1 cellular context compared by ENCODE assay signal in genomic region chr4:10123227-10124101, GRCh38.
TF ChIP-seq lines count a peak whose summit lies in the region.

No MANE protein-coding gene starts in this region.

TF ChIP-seq in HepG2, 621 proteins besides CTCF, POLR2A, EP300 and RAD21 (continued from another document and continues in another):
- TF ChIP-seq TCF7L2 (IDR thresholded peaks at IDR 0.05; ENCODE audit: low read depth, low read length): no peak
- TF ChIP-seq SRY (CRISPR knock-in tag; IDR thresholded peaks at IDR 0.05): no peak
- 0 out of 2 replicates have a peak, but pooled peaks have one; percentile 54 for TF ChIP-seq RFX5 (IDR thresholded peaks at IDR 0.05; ENCODE audit: low read depth, low read length)
- TF ChIP-seq MIXL1 (CRISPR knock-in tag; IDR thresholded peaks at IDR 0.05): peak; percentile 58; the same call in 1 of the 2 replicates
- peak; percentile 74; the same call in 1 of the 2 replicates for TF ChIP-seq SIN3A (IDR thresholded peaks at IDR 0.05; ENCODE audit: borderline replicate concordance, low read depth, low read length)
- TF ChIP-seq ZMYM4 (CRISPR knock-in tag; IDR thresholded peaks at IDR 0.05): peak; percentile 52; the same call in 1 of the 2 replicates
- no peak for TF ChIP-seq ZNF33B (CRISPR knock-in tag; IDR thresholded peaks at IDR 0.05)
- peak; percentile 22; the same call in 1 of the 2 replicates for TF ChIP-seq SMC3 (IDR thresholded peaks at IDR 0.05; ENCODE audit: low read length)
- TF ChIP-seq ZNF224 (CRISPR knock-in tag; IDR thresholded peaks at IDR 0.05): peak; percentile 46; the same call in 1 of the 2 replicates
- 0 out of 2 replicates have a peak, but pooled peaks have one; percentile 3 for TF ChIP-seq ZNF709 (CRISPR knock-in tag; IDR thresholded peaks at IDR 0.05)
- 0 out of 2 replicates have a peak, but pooled peaks have one; percentile 11 for TF ChIP-seq ESRRA (CRISPR knock-in tag; IDR thresholded peaks at IDR 0.05; ENCODE audit: low read depth)
- peak; percentile 99 for TF ChIP-seq ZSCAN9 (CRISPR knock-in tag; IDR thresholded peaks at IDR 0.05; ENCODE audit: borderline replicate concordance)
- no peak for TF ChIP-seq KLF9 (CRISPR knock-in tag; IDR thresholded peaks at IDR 0.05; ENCODE audit: low read depth)
- TF ChIP-seq ZGPAT (CRISPR knock-in tag; IDR thresholded peaks at IDR 0.05): peak; percentile 57
- peak; percentile 91 for TF ChIP-seq FOXO1 (CRISPR knock-in tag; IDR thresholded peaks at IDR 0.05)
- TF ChIP-seq HMGXB4 (CRISPR knock-in tag; IDR thresholded peaks at IDR 0.05; ENCODE audit: borderline replicate concordance in 1 of 2, low read depth in 1 of 2): no peak
- TF ChIP-seq ZNF747 (CRISPR knock-in tag; IDR thresholded peaks at IDR 0.05; ENCODE audit: borderline replicate concordance): no peak; the same call in 1 of the 2 replicates
- no peak for TF ChIP-seq ZNF543 (CRISPR knock-in tag; IDR thresholded peaks at IDR 0.05)
- TF ChIP-seq HBP1 (CRISPR knock-in tag; IDR thresholded peaks at IDR 0.05; ENCODE audit: low read depth): 0 out of 2 replicates have a peak, but pooled peaks have one; percentile 46
- 0 out of 2 replicates have a peak, but pooled peaks have one; percentile 48 for TF ChIP-seq MIER2 (CRISPR knock-in tag; IDR thresholded peaks at IDR 0.05)
- peak; percentile 67; the same call in 1 of the 2 replicates for TF ChIP-seq ZNF614 (CRISPR knock-in tag; IDR thresholded peaks at IDR 0.05; ENCODE audit: borderline replicate concordance)
- peak; percentile 63; the same call in 1 of the 2 replicates for TF ChIP-seq ZNF879 (CRISPR knock-in tag; IDR thresholded peaks at IDR 0.05)
- TF ChIP-seq ZNF331 (CRISPR knock-in tag; IDR thresholded peaks at IDR 0.05): peak; percentile 38; the same call in 1 of the 2 replicates
- TF ChIP-seq ARID5B (CRISPR knock-in tag; IDR thresholded peaks at IDR 0.05): peak; percentile 61
- TF ChIP-seq ZBTB14 (CRISPR knock-in tag; IDR thresholded peaks at IDR 0.05): no peak
- TF ChIP-seq YEATS2 (CRISPR knock-in tag; IDR thresholded peaks at IDR 0.05; ENCODE audit: borderline replicate concordance): peak; percentile 38; the same call in 1 of the 2 replicates
- TF ChIP-seq BORCS8-MEF2B (CRISPR knock-in tag; IDR thresholded peaks at IDR 0.05): no peak
- peak; percentile 34; the same call in 1 of the 2 replicates for TF ChIP-seq HDAC1 (CRISPR knock-in tag; IDR thresholded peaks at IDR 0.05)
- TF ChIP-seq DDIT3 (CRISPR knock-in tag; IDR thresholded peaks at IDR 0.05): no peak
- TF ChIP-seq ZFY (CRISPR knock-in tag; IDR thresholded peaks at IDR 0.05): peak; percentile 52
- TF ChIP-seq MEF2D (CRISPR knock-in tag; IDR thresholded peaks at IDR 0.05): 0 out of 2 replicates have a peak, but pooled peaks have one; percentile 32
- TF ChIP-seq MIER3 (CRISPR knock-in tag; IDR thresholded peaks at IDR 0.05; ENCODE audit: borderline replicate concordance): 0 out of 2 replicates have a peak, but pooled peaks have one; percentile 15
- TF ChIP-seq FIP1L1 (IDR thresholded peaks at IDR 0.05; ENCODE audit: borderline replicate concordance, insufficient read depth, low read depth, low read length): no peak
- peak; percentile 77 for TF ChIP-seq FOSL2 (CRISPR knock-in tag; IDR thresholded peaks at IDR 0.05)
- peak; percentile 44; the same call in 1 of the 2 replicates for TF ChIP-seq THAP9 (CRISPR knock-in tag; IDR thresholded peaks at IDR 0.05; ENCODE audit: borderline replicate concordance)
- TF ChIP-seq ZMAT3 (CRISPR knock-in tag; conservative IDR thresholded peaks at IDR 0.05): peak; percentile 57; the same call in 1 of the 2 replicates
- TF ChIP-seq LCORL (IDR thresholded peaks at IDR 0.05): 0 out of 2 replicates have a peak, but pooled peaks have one; percentile 33
- TF ChIP-seq LCORL (CRISPR knock-in tag; IDR thresholded peaks at IDR 0.05): peak; percentile 79
- TF ChIP-seq ZBTB4 (CRISPR knock-in tag; IDR thresholded peaks at IDR 0.05; ENCODE audit: borderline replicate concordance): 0 out of 2 replicates have a peak, but pooled peaks have one; percentile 49
- peak; percentile 51; the same call in 1 of the 2 replicates for TF ChIP-seq IRF2 (CRISPR knock-in tag; IDR thresholded peaks at IDR 0.05)
- peak; percentile 25; the same call in 1 of the 2 replicates for TF ChIP-seq HOXA3 (CRISPR knock-in tag; IDR thresholded peaks at IDR 0.05)
- peak; percentile 52; the same call in 1 of the 2 replicates for TF ChIP-seq ZNF792 (CRISPR knock-in tag; IDR thresholded peaks at IDR 0.05)
- TF ChIP-seq XRCC5 (optimal IDR thresholded peaks at IDR 0.05; ENCODE audit: low read length): peak; percentile 35
- no peak for TF ChIP-seq TCF7 (IDR thresholded peaks at IDR 0.05; ENCODE audit: low read depth)
- TF ChIP-seq NCOA1 (CRISPR knock-in tag; IDR thresholded peaks at IDR 0.05): no peak
- 0 out of 2 replicates have a peak, but pooled peaks have one; percentile 69 for TF ChIP-seq TGIF2 (CRISPR knock-in tag; IDR thresholded peaks at IDR 0.05)
- TF ChIP-seq KDM2A (CRISPR knock-in tag; IDR thresholded peaks at IDR 0.05; ENCODE audit: borderline replicate concordance, low read depth): peak; percentile 57; the same call in 1 of the 2 replicates
- TF ChIP-seq TFDP1 (CRISPR knock-in tag; IDR thresholded peaks at IDR 0.05; ENCODE audit: borderline replicate concordance): peak; percentile 51; the same call in 1 of the 2 replicates
